10 cellular contexts compared by ENCODE assay signal in genomic region chr16:31134625-31135534, GRCh38. TPM values are rescaled to one million over a fixed set of nuclear protein-coding genes. Genes with fewer than 3 reads are reported as not detected.
A peak's percentile ranks its signal among the peaks of the same experiment; 100 is the strongest.
DNase-seq lines count a peak whose midpoint lies in the region; ATAC-seq, FAIRE-seq and TF ChIP-seq lines count a peak whose summit lies in the region.
"Had no signal": no experiment of that assay in that cellular context is flagged by ENCODE, and none has a peak within 500 bp of the region (broad histone marks: within the 10 kb centered on the region; RNA-seq: fewer than 3 reads in every experiment).

No MANE protein-coding gene starts in this region.

- H3K9me3 ChIP-seq in kidney (ENCODE audit: control insufficient read depth in 1 of 2, low read length in 2 of 2), result no peaks in the 10 kb centered on the region
- no peaks in the 10 kb centered on the region for H3K9me3 ChIP-seq in thyroid gland

- peaks cover 3 to 24% of the 10 kb centered on the region in 2 donors for H3K36me3 ChIP-seq in kidney (ENCODE audit: control insufficient read depth in 1 of 2, insufficient read depth in 2 of 2, low read length in 2 of 2)
- H3K36me3 ChIP-seq in thyroid gland, result peaks cover 11 to 15% of the 10 kb centered on the region in 2 donors

- POLR2A ChIA-PET in RWPE1 (lab: Yijun Ruan, JAX; ENCODE audit: low non-redundant PET), result interaction anchor here (0.9 to 1.1 kb wide), 3 partner anchors 17 to 45 kb away, joined by 3 to 4 read pairs (median 4); partner anchors contain the start of genes FUS and KAT8

- H3K4me1 ChIP-seq in kidney (ENCODE audit: control insufficient read depth in 1 of 2, insufficient read depth in 1 of 2, low read depth in 1 of 2, low read length in 2 of 2) (peaks cover 21 to 39% of the 10 kb centered on the region in 2 donors), thyroid gland (peaks cover 50 to 61% of the 10 kb centered on the region in 2 donors)

- no peaks in the 10 kb centered on the region for H3K27me3 ChIP-seq in thyroid gland

- WGBS in thyroid gland, 2 donors, result 12 to 13% methylated on average over 16 to 17 of the region's 18 CpGs

- no peak for ATAC-seq in GM21528 (IDR thresholded peaks at IDR 0.05; ENCODE audit: low FRiP score, unreplicated experiment)

- H3K4me3 ChIP-seq in kidney (ENCODE audit: low read length in 2 of 2), result peak overlapping the region; percentile 87 to 91
- H3K4me3 ChIP-seq in thyroid gland (replicated peaks in 1 of 3), result peak overlapping the region; percentile 65 to 80 (median 67)

- peak; percentile 25 to 67 for TF ChIP-seq POLR2A in thyroid gland (IDR thresholded peaks at IDR 0.05)

- peak; percentile 50 for DNase-seq in NCI-H1436 (lab: John Stamatoyannopoulos, UW)
- DNase-seq in NCI-H1436 treated with DMSO at 0.1 percent for 48 hours (lab: John Stamatoyannopoulos, UW), result no peak
- DNase-seq in RWPE1 (ENCODE audit: low spot score), result peak; percentile 50
- DNase-seq in kidney, result no peak
- DNase-seq in thyroid gland, result peak; percentile 80
- DNase-seq in NCI-H226, result no peak
- DNase-seq in stimulated activated CD4-positive, alpha-beta T cell treated with anti-CD3 and anti-CD28 coated beads, Interleukin-15, amount 100 ng/mL, for 24 hours, result no peak

- intact Hi-C loops in kidney (cut with DNase I), result no loop called here
- intact Hi-C loops in thyroid gland (cut with DNase I), result no loop called here

- H3K27ac ChIP-seq in RWPE1, result peak overlapping the region; percentile 98
- H3K27ac ChIP-seq in kidney (ENCODE audit: low read depth in 2 of 2, low read length in 2 of 2), result peak overlapping the region; percentile 90 to 94
- H3K27ac ChIP-seq in thyroid gland, result peak overlapping the region; percentile 79 to 97 (median 90)

- H3K9ac ChIP-seq in kidney (ENCODE audit: low read length in 2 of 2), result peak overlapping the region; percentile 20 to 97

- FAIRE-seq in kidney (lab: Jason Lieb, UNC), result no peak

- TF ChIP-seq CTCF in RWPE1 (conservative IDR thresholded peaks at IDR 0.05; ENCODE audit: low read depth) (no peak), kidney (IDR thresholded peaks at IDR 0.05; ENCODE audit: borderline replicate concordance, extremely low read depth, insufficient read depth) (no peak), thyroid gland (IDR thresholded peaks at IDR 0.05) (peak in 4 of 6 experiments; percentile 13 to 55 (median 31))

- CTCF ChIA-PET in RWPE1 (lab: Yijun Ruan, JAX), result interaction anchor here (0.6 to 2.2 kb wide), 6 partner anchors 7 to 308 kb away, joined by 3 to 11 read pairs (median 4); partner anchors contain the start of genes HSD3B7 and ZNF843

RNA-seq across cellular contexts. Expression of gene PRSS8, which starts 0.6 kb away (rescaled TPM):
- 64.6 TPM for total RNA-seq in kidney
- polyA plus RNA-seq in kidney (ENCODE audit: insufficient read depth, low read depth, low replicate concordance), result 187 TPM
- total RNA-seq in thyroid gland, result 10 to 100 TPM; 42.1 to 89.9 (median 72.8) TPM
- total RNA-seq: A673 had no signal
- polyA plus RNA-seq: neural cell had no signal

RNA-seq across cellular contexts. Expression of gene PRSS36, which starts 15.0 kb away (rescaled TPM):
- total RNA-seq in kidney (4.1 TPM), thyroid gland (1 to 10 TPM; 1.4 to 6.6 (median 3.0) TPM)
- polyA plus RNA-seq in kidney (ENCODE audit: insufficient read depth, low read depth, low replicate concordance), result 1.7 TPM

RNA-seq across cellular contexts. Expression of gene KAT8, which starts 17.4 kb away (rescaled TPM):
- 83.8 TPM for total RNA-seq in kidney
- 40.9 TPM for polyA plus RNA-seq in kidney (ENCODE audit: insufficient read depth, low read depth, low replicate concordance)
- 100 to 1,000 TPM in 3 of 4 donors, 10 to 100 TPM in 1; 90.0 to 121 (median 113) TPM for total RNA-seq in thyroid gland

RNA-seq across cellular contexts. Expression of gene BCKDK, which starts 26.7 kb away (rescaled TPM):
- total RNA-seq in kidney, result 47.6 TPM
- polyA plus RNA-seq in kidney (ENCODE audit: insufficient read depth, low read depth, low replicate concordance), result 70.6 TPM
- total RNA-seq in thyroid gland, result 10 to 100 TPM; 30.1 to 52.0 (median 40.5) TPM

RNA-seq across cellular contexts. Expression of gene VKORC1, which starts 40.3 kb away (rescaled TPM):
- total RNA-seq in kidney (84.7 TPM), thyroid gland (100 to 1,000 TPM in 2 of 4 donors, 10 to 100 TPM in 2; 58.7 to 145 (median 104) TPM)
- polyA plus RNA-seq in kidney (ENCODE audit: insufficient read depth, low read depth, low replicate concordance), result 209 TPM

Comparison
In these comparisons a context has a peak if more than half of its experiments do, and no peak if none do; other contexts are left out.
1. DNase-seq: peak in NCI-H1436 (single experiment), RWPE1 (single experiment) and thyroid gland (2 of 2); none in NCI-H1436 treated with DMSO at 0.1 percent for 48 hours (single experiment), kidney (single experiment), NCI-H226 (single experiment) and stimulated activated CD4-positive, alpha-beta T cell treated with anti-CD3 and anti-CD28 coated beads, Interleukin-15, amount 100 ng/mL, for 24 hours (single experiment).
2. CTCF ChIP-seq: peak in thyroid gland (4 of 6); none in RWPE1 (single experiment) and kidney (single experiment).
3. Peak in every context shown above with its lines, with median percentiles within 50 percentile points of each other: H3K27ac ChIP-seq.